11 cellular contexts compared by ENCODE assay signal in genomic region chr15:88803241-88803919, GRCh38. TPM values are rescaled to one million over a fixed set of nuclear protein-coding genes. Genes with fewer than 3 reads are reported as not detected.
A peak's percentile ranks its signal among the peaks of the same experiment; 100 is the strongest.
DNase-seq lines count a peak whose midpoint lies in the region; ATAC-seq and TF ChIP-seq lines count a peak whose summit lies in the region.
"Had no signal": no experiment of that assay in that cellular context is flagged by ENCODE, and none has a peak within 500 bp of the region (broad histone marks: within the 10 kb centered on the region; RNA-seq: fewer than 3 reads in every experiment).

TSS of gene ACAN (plus strand) at chr15:88803436. CDS start at chr15:88836207, 32,771 bp downstream.

- H3K27me3 Mint-ChIP-seq in T-cell: peaks cover 67 to 85% of the 10 kb centered on the region in 2 donors
- H3K27me3 Mint-ChIP-seq in activated CD4-positive, alpha-beta memory T cell treated with anti-CD3 and anti-CD28 coated beads, Interleukin-2, amount 10 ng/mL, durations not matched to agents 7 days and 5 days: peaks cover 55% of the 10 kb centered on the region

- POLR2A ChIA-PET in T-cell (lab: Charles Lee): no interaction called here
- POLR2A ChIA-PET in activated CD4-positive, alpha-beta memory T cell treated with anti-CD3 and anti-CD28 coated beads, Interleukin-2, amount 10 ng/mL, durations not matched to agents 7 days and 5 days (lab: Charles Lee): no interaction called here

- peak within 1 kb of the TSS in 1 of 2 donors; percentile 67 for H3K27ac Mint-ChIP-seq in T-cell
- no peak within 1 kb of the TSS for H3K27ac Mint-ChIP-seq in activated CD4-positive, alpha-beta memory T cell treated with anti-CD3 and anti-CD28 coated beads, Interleukin-2, amount 10 ng/mL, durations not matched to agents 7 days and 5 days

- no peak within 1 kb of the TSS for H3K27ac ChIP-seq in hepatocyte

- H3K4me1 Mint-ChIP-seq in T-cell: peaks cover 6 to 14% (median 11%) of the 10 kb centered on the region in 3 donors
- peaks cover 2% of the 10 kb centered on the region for H3K4me1 Mint-ChIP-seq in activated CD4-positive, alpha-beta memory T cell treated with anti-CD3 and anti-CD28 coated beads, Interleukin-2, amount 10 ng/mL, durations not matched to agents 7 days and 5 days

- H3K4me2 ChIP-seq in hepatocyte: peak within 1 kb of the TSS; percentile 91

- H3K36me3 ChIP-seq in ES-I3 (ENCODE audit: insufficient read depth, low read length) (no peaks in the 10 kb centered on the region), hepatocyte (replicated peaks; ENCODE audit: insufficient read depth, low read depth) (no peaks in the 10 kb centered on the region)

- no peak for ATAC-seq in T-cell (replicated peaks in 1 of 4)

- no peak within 1 kb of the TSS for H3K4me3 ChIP-seq in hepatocyte
- peak within 1 kb of the TSS; percentile 26 for H3K4me3 ChIP-seq in skeletal muscle cell (ENCODE audit: low read depth, low read length)

- H3K9me3 Mint-ChIP-seq in T-cell: no peaks in the 10 kb centered on the region
- H3K9me3 Mint-ChIP-seq in activated CD4-positive, alpha-beta memory T cell treated with anti-CD3 and anti-CD28 coated beads, Interleukin-2, amount 10 ng/mL, durations not matched to agents 7 days and 5 days: no peaks in the 10 kb centered on the region
- H3K9me3 Mint-ChIP-seq: central memory CD8-positive, alpha-beta T cell had no signal

- H4K20me1 ChIP-seq in hepatocyte (ENCODE audit: insufficient read depth, poor library complexity, severe bottlenecking): no peaks in the 10 kb centered on the region

- H3K79me2 ChIP-seq in hepatocyte: no peaks in the 10 kb centered on the region

- H3K27me3 ChIP-seq in hepatocyte: peaks cover 73% of the 10 kb centered on the region

- H2AFZ ChIP-seq in hepatocyte: no peak within 1 kb of the TSS

- H3K9ac ChIP-seq in ES-I3 (ENCODE audit: low read depth, low read length): peak within 1 kb of the TSS; percentile 86

- H3K9me3 ChIP-seq in ES-I3 (ENCODE audit: control insufficient read depth, insufficient read depth, low read length) (no peaks in the 10 kb centered on the region; the same call in 1 of the 2 replicates), hepatocyte (ENCODE audit: low read depth) (no peaks in the 10 kb centered on the region)

- DNase-seq in T-cell (no peak), hepatocyte (ENCODE audit: low spot score) (peak; percentile 16), skeletal muscle cell (ENCODE audit: low read depth) (no peak), 8988T (no peak), T1000 (lab: John Stamatoyannopoulos, UW) (no peak)
- DNase-seq in activated CD4-positive, alpha-beta memory T cell treated with anti-CD3 and anti-CD28 coated beads, Interleukin-2, amount 10 ng/mL, durations not matched to agents 7 days and 5 days: no peak
- DNase-seq: GDM1, NCI-H187, occipital lobe had no signal

- H3K4me3 Mint-ChIP-seq in T-cell: peak within 1 kb of the TSS; percentile 43 to 58 (median 47)
- H3K4me3 Mint-ChIP-seq in activated CD4-positive, alpha-beta memory T cell treated with anti-CD3 and anti-CD28 coated beads, Interleukin-2, amount 10 ng/mL, durations not matched to agents 7 days and 5 days: no peak within 1 kb of the TSS
- H3K4me3 Mint-ChIP-seq: central memory CD8-positive, alpha-beta T cell had no signal

- no peak for TF ChIP-seq CTCF in hepatocyte (IDR thresholded peaks at IDR 0.05; ENCODE audit: poor library complexity)

- CTCF ChIA-PET in T-cell (lab: Charles Lee): no interaction called here
- CTCF ChIA-PET in activated CD4-positive, alpha-beta memory T cell treated with anti-CD3 and anti-CD28 coated beads, Interleukin-2, amount 10 ng/mL, durations not matched to agents 7 days and 5 days (lab: Charles Lee): no interaction called here

- H3K4me1 ChIP-seq in ES-I3 (ENCODE audit: insufficient read depth, low read length) (peaks cover 3% of the 10 kb centered on the region; the same call in 1 of the 2 replicates), hepatocyte (ENCODE audit: insufficient read depth) (no peaks in the 10 kb centered on the region)

- WGBS in hepatocyte (ENCODE audit: low lambda C conversion rate, missing lambda C conversion rate): 1% methylated on average over 39 of the region's 61 CpGs

- no peaks in the 10 kb centered on the region for H3K36me3 Mint-ChIP-seq in T-cell
- H3K36me3 Mint-ChIP-seq in activated CD4-positive, alpha-beta memory T cell treated with anti-CD3 and anti-CD28 coated beads, Interleukin-2, amount 10 ng/mL, durations not matched to agents 7 days and 5 days (ENCODE audit: low read depth): no peaks in the 10 kb centered on the region

- H3K9me2 ChIP-seq in hepatocyte (replicated peaks; ENCODE audit: insufficient read depth): no peaks in the 10 kb centered on the region

RNA-seq across cellular contexts. Expression of gene ACAN, which starts in this region (rescaled TPM):
- total RNA-seq in T-cell (not detected), hepatocyte (0.16 and 0.20 TPM in 2 replicates)
- 0.13 and 0.34 TPM in 2 replicates for polyA plus RNA-seq in hepatocyte
- total RNA-seq in activated CD4-positive, alpha-beta memory T cell treated with anti-CD3 and anti-CD28 coated beads, Interleukin-2, amount 10 ng/mL, durations not matched to agents 7 days and 5 days: not detected

Comparison
In these comparisons a context has a peak if more than half of its experiments do, and no peak if none do; other contexts are left out.
1. Peak in DNase-seq and H3K4me2 ChIP-seq in hepatocyte; RNA of the gene not detected or under 1 TPM.